13 cellular contexts compared by ENCODE assay signal in genomic region chr16:85900031-85900792, GRCh38. TPM values are rescaled to one million over a fixed set of nuclear protein-coding genes. Genes with fewer than 3 reads are reported as not detected.
A peak's percentile ranks its signal among the peaks of the same experiment; 100 is the strongest.
DNase-seq lines count a peak whose midpoint lies in the region; ATAC-seq and TF ChIP-seq lines count a peak whose summit lies in the region.
"Had no signal": no experiment of that assay in that cellular context is flagged by ENCODE, and none has a peak within 500 bp of the region (broad histone marks: within the 10 kb centered on the region; RNA-seq: fewer than 3 reads in every experiment).

No MANE protein-coding gene starts in this region.

- H3K36me3 ChIP-seq in left ventricle myocardium inferior (no peaks in the 10 kb centered on the region), lower lobe of right lung (no peaks in the 10 kb centered on the region)
- H3K36me3 ChIP-seq: prostate gland had no signal

- peak overlapping the region; percentile 71 for H3K4me3 ChIP-seq in left ventricle myocardium inferior
- H3K4me3 ChIP-seq in lower lobe of right lung: peak overlapping the region; percentile 83
- H3K4me3 ChIP-seq: BLaER1 had no signal

- H3K4me3 Mint-ChIP-seq in type B pancreatic cell: peak overlapping the region; percentile 86

- H3K9me3 ChIP-seq in left ventricle myocardium inferior (replicated peaks) (no peaks in the 10 kb centered on the region), lower lobe of right lung (no peaks in the 10 kb centered on the region)
- H3K9me3 ChIP-seq: prostate gland had no signal

- H3K27me3 ChIP-seq in left ventricle myocardium inferior (ENCODE audit: low read depth) (peaks cover 97% of the 10 kb centered on the region), lower lobe of right lung (ENCODE audit: low read depth) (peaks cover 15% of the 10 kb centered on the region)

- H3K4me1 Mint-ChIP-seq in type B pancreatic cell (ENCODE audit: unreplicated experiment): peaks cover 18% of the 10 kb centered on the region

- no peak for TF ChIP-seq CTCF in left ventricle myocardium inferior (IDR thresholded peaks at IDR 0.05; ENCODE audit: borderline replicate concordance)
- TF ChIP-seq CTCF in VCaP (conservative IDR thresholded peaks at IDR 0.05): no peak
- no peak for TF ChIP-seq CTCF in lower lobe of right lung (IDR thresholded peaks at IDR 0.05)
- no peak for TF ChIP-seq CTCF in type B pancreatic cell (conservative IDR thresholded peaks at IDR 0.05)

- intact Hi-C loops in left ventricle myocardium inferior (cut with micrococcal nuclease) (no loop called here), Right ventricle myocardium superior (cut with DNase I) (no loop called here), lower lobe of right lung (cut with DNase I) (no loop called here)

- H3K36me3 Mint-ChIP-seq in type B pancreatic cell: no peaks in the 10 kb centered on the region

- peaks cover 83% of the 10 kb centered on the region for H3K27me3 Mint-ChIP-seq in type B pancreatic cell

- DNase-seq in left ventricle myocardium inferior (no peak), Right ventricle myocardium superior (no peak), lower lobe of right lung (no peak), type B pancreatic cell (ENCODE audit: extremely low spot score, unreplicated experiment) (no peak), GM19240 (ENCODE audit: insufficient read length, low spot score) (no peak), ureter (ENCODE audit: low spot score) (no peak)
- DNase-seq: activated gamma-delta T cell, KG1, NCI-H526 had no signal

- H3K9me3 Mint-ChIP-seq in type B pancreatic cell: no peaks in the 10 kb centered on the region

- no peak overlapping the region for H3K27ac Mint-ChIP-seq in type B pancreatic cell

- ATAC-seq in Right ventricle myocardium superior (ENCODE audit: poor library complexity) (no peak), lower lobe of right lung (no peak), HG02870 (IDR thresholded peaks at IDR 0.05; ENCODE audit: unreplicated experiment) (no peak)

- H3K27ac ChIP-seq in left ventricle myocardium inferior (replicated peaks) (no peak overlapping the region), VCaP (peak overlapping the region; percentile 37), lower lobe of right lung (peak overlapping the region; percentile 48)
- H3K27ac ChIP-seq: BLaER1, prostate gland had no signal

- H3K4me1 ChIP-seq in left ventricle myocardium inferior (peaks cover 16% of the 10 kb centered on the region), lower lobe of right lung (peaks cover 35% of the 10 kb centered on the region)
- H3K4me1 ChIP-seq: prostate gland had no signal

RNA-seq across cellular contexts. Expression of gene IRF8, which starts 1.2 kb away (rescaled TPM):
- total RNA-seq in left ventricle myocardium inferior (2.7 TPM), Right ventricle myocardium superior (3.0 TPM), lower lobe of right lung (67.9 TPM), type B pancreatic cell (ENCODE audit: low replicate concordance) (12.6 and 21.0 TPM in 2 replicates), ureter (9.5 TPM)
